In the genomic region with DNA sequence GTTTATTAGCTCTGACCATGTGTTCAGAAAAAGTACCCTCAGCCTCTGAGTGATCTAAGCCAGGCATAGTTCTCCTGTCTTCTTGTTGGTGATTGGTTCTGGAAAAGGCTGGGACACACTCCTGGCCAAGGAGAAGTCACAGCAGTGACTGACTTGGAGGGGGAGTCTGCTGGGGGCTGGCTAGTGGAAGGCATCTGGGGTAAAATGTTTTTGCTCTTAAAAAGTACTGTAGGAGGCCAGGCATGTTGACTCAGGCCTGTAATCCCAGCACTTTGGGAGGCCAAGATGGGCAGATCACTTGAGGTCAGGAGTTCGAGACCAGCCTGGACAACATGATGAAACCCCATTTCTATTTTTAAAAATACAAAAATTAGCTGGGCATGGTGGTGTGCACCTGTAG, we compare ENCODE assay signal across 19 cellular contexts. TPM values are rescaled to one million over a fixed set of nuclear protein-coding genes. Genes with fewer than 3 reads are reported as not detected.
DNase-seq lines count a peak whose midpoint lies in the region; ATAC-seq and TF ChIP-seq lines count a peak whose summit lies in the region.
"Had no signal": no experiment of that assay in that cellular context is flagged by ENCODE, and none has a peak within 500 bp of the region (broad histone marks: within the 10 kb centered on the region; RNA-seq: fewer than 3 reads in every experiment).

No MANE protein-coding gene starts in this region.

- peak overlapping the region; percentile 83 for H3K9ac ChIP-seq in MM.1S (ENCODE audit: low read length)

- peak overlapping the region; percentile 75 for H3K27ac ChIP-seq in CD4-positive, alpha-beta memory T cell (ENCODE audit: low read depth, low read length)
- H3K27ac ChIP-seq in MM.1S (ENCODE audit: low read length) (peak overlapping the region; percentile 93), skin epidermis (peak overlapping the region in 13 of 21 experiments; percentile 12 to 87 (median 60))
- H3K27ac ChIP-seq: hepatocyte had no signal

- no peak for ATAC-seq in activated naive CD8-positive, alpha-beta T cell treated with anti-CD3 and anti-CD28 coated beads, Interleukin-2, amount 10 ng/mL, durations not matched to agents 7 days and 5 days (ENCODE audit: low read depth)
- ATAC-seq in HG03354 (IDR thresholded peaks at IDR 0.05; ENCODE audit: poor library complexity, severe bottlenecking, unreplicated experiment) (no peak), HG03432 (IDR thresholded peaks at IDR 0.05; ENCODE audit: unreplicated experiment) (no peak)
- ATAC-seq: GM23338 had no signal

- H3K36me3 Mint-ChIP-seq in CD4-positive, alpha-beta memory T cell: peaks cover 0 to 4% of the 10 kb centered on the region in 2 donors
- peaks cover 6% of the 10 kb centered on the region for H3K36me3 Mint-ChIP-seq in activated naive CD8-positive, alpha-beta T cell treated with anti-CD3 and anti-CD28 coated beads, Interleukin-2, amount 10 ng/mL, durations not matched to agents 7 days and 5 days

- peaks cover 90% of the 10 kb centered on the region for H3K4me1 ChIP-seq in CD4-positive, alpha-beta memory T cell (ENCODE audit: insufficient read depth, low read length)
- H3K4me1 ChIP-seq in MM.1S (ENCODE audit: low read length): peaks cover 43% of the 10 kb centered on the region

- H3K4me2 ChIP-seq in MM.1S (ENCODE audit: low read depth, low read length): peak overlapping the region; percentile 62
- H3K4me2 ChIP-seq: GM23338, hepatocyte had no signal

- no peak overlapping the region for H2AFZ ChIP-seq in MM.1S (ENCODE audit: low read length)
- H2AFZ ChIP-seq: GM23338, hepatocyte had no signal

- peaks cover 0 to 4% of the 10 kb centered on the region in 2 donors for H3K9me3 ChIP-seq in CD4-positive, alpha-beta memory T cell (ENCODE audit: control insufficient read depth in 1 of 2, low read length in 2 of 2)
- H3K9me3 ChIP-seq in MM.1S (replicated peaks; ENCODE audit: insufficient read depth, low read length): no peaks in the 10 kb centered on the region
- H3K9me3 ChIP-seq: upper lobe of left lung had no signal

- H3K4me3 Mint-ChIP-seq in CD4-positive, alpha-beta memory T cell: peak overlapping the region; percentile 33 to 85 (median 69)
- peak overlapping the region; percentile 81 for H3K4me3 Mint-ChIP-seq in activated naive CD8-positive, alpha-beta T cell treated with anti-CD3 and anti-CD28 coated beads, Interleukin-2, amount 10 ng/mL, durations not matched to agents 7 days and 5 days
- H3K4me3 Mint-ChIP-seq: GM23338 had no signal

- POLR2A ChIA-PET in CD4-positive, alpha-beta memory T cell (lab: Charles Lee; ENCODE audit: partially characterized antibody): interaction anchor here (0.6 to 2.9 kb wide), 22 partner anchors 10 to 210 kb away, joined by 3 to 27 read pairs (median 7); partner anchors contain the start of genes FXYD5, FXYD7 and USF2
- POLR2A ChIA-PET in activated naive CD8-positive, alpha-beta T cell treated with anti-CD3 and anti-CD28 coated beads, Interleukin-2, amount 10 ng/mL, durations not matched to agents 7 days and 5 days (lab: Charles Lee): interaction anchor here (0.9 to 3.3 kb wide), 7 partner anchors 13 to 65 kb away, joined by 3 to 26 read pairs (median 3); partner anchors contain the start of gene FXYD5

- H3K27ac Mint-ChIP-seq in CD4-positive, alpha-beta memory T cell: peak overlapping the region; percentile 93 to 100 (median 99)
- H3K27ac Mint-ChIP-seq in activated naive CD8-positive, alpha-beta T cell treated with anti-CD3 and anti-CD28 coated beads, Interleukin-2, amount 10 ng/mL, durations not matched to agents 7 days and 5 days: peak overlapping the region; percentile 97
- H3K27ac Mint-ChIP-seq: GM23338 had no signal

- H3K9me2 ChIP-seq in MM.1S (replicated peaks; ENCODE audit: insufficient read depth, low read length): no peaks in the 10 kb centered on the region

- peaks cover 31% of the 10 kb centered on the region for H3F3A ChIP-seq in MM.1S (ENCODE audit: insufficient read depth, low read length)

- peaks cover 0 to 8% (median 2%) of the 10 kb centered on the region in 8 donors for H3K9me3 Mint-ChIP-seq in CD4-positive, alpha-beta memory T cell
- peaks cover 3% of the 10 kb centered on the region for H3K9me3 Mint-ChIP-seq in activated naive CD8-positive, alpha-beta T cell treated with anti-CD3 and anti-CD28 coated beads, Interleukin-2, amount 10 ng/mL, durations not matched to agents 7 days and 5 days

- no peaks in the 10 kb centered on the region for H4K20me1 ChIP-seq in MM.1S (ENCODE audit: insufficient read depth, low read length)

- TF ChIP-seq CTCF in MM.1S (IDR thresholded peaks at IDR 0.05; ENCODE audit: low read length): no peak

- intact Hi-C loops in CD4-positive, alpha-beta memory T cell (cut with micrococcal nuclease): loop anchor here (1.0 to 5.0 kb wide), 2 partner anchors 7 to 35 kb away; no protein-coding TSS in a partner anchor

- H3K27me3 ChIP-seq in CD4-positive, alpha-beta memory T cell (ENCODE audit: insufficient read depth, low read length): no peaks in the 10 kb centered on the region
- H3K27me3 ChIP-seq in MM.1S (replicated peaks; ENCODE audit: insufficient read depth, low read length): no peaks in the 10 kb centered on the region
- H3K27me3 ChIP-seq: hepatocyte, upper lobe of left lung had no signal

- H3K79me2 ChIP-seq in MM.1S (ENCODE audit: low read length): no peaks in the 10 kb centered on the region
- H3K79me2 ChIP-seq: hepatocyte had no signal

- peak overlapping the region in 1 of 2 donors; percentile 21 for H3K4me3 ChIP-seq in CD4-positive, alpha-beta memory T cell (ENCODE audit: low read length in 2 of 2)
- H3K4me3 ChIP-seq in MM.1S (ENCODE audit: low read length) (peak overlapping the region; percentile 46), skin epidermis (no peak overlapping the region)
- H3K4me3 ChIP-seq: GM23338, hepatocyte, upper lobe of left lung had no signal

- CTCF ChIA-PET in CD4-positive, alpha-beta memory T cell (lab: Charles Lee; ENCODE audit: partially characterized antibody): interaction anchor here (1.3 to 2.9 kb wide), 5 partner anchors 9 to 53 kb away, joined by 3 to 10 read pairs (median 6); partner anchors contain the start of gene FXYD5

- H3K4me1 Mint-ChIP-seq in CD4-positive, alpha-beta memory T cell: peaks cover 57 to 88% (median 68%) of the 10 kb centered on the region in 4 donors
- peaks cover 69% of the 10 kb centered on the region for H3K4me1 Mint-ChIP-seq in activated naive CD8-positive, alpha-beta T cell treated with anti-CD3 and anti-CD28 coated beads, Interleukin-2, amount 10 ng/mL, durations not matched to agents 7 days and 5 days

- no peaks in the 10 kb centered on the region for H3K27me3 Mint-ChIP-seq in CD4-positive, alpha-beta memory T cell
- H3K27me3 Mint-ChIP-seq in activated naive CD8-positive, alpha-beta T cell treated with anti-CD3 and anti-CD28 coated beads, Interleukin-2, amount 10 ng/mL, durations not matched to agents 7 days and 5 days: no peaks in the 10 kb centered on the region

- H3K36me3 ChIP-seq in CD4-positive, alpha-beta memory T cell (ENCODE audit: insufficient read depth, low read length): no peaks in the 10 kb centered on the region
- no peaks in the 10 kb centered on the region for H3K36me3 ChIP-seq in MM.1S (replicated peaks; ENCODE audit: insufficient read depth, low read length)
- H3K36me3 ChIP-seq: upper lobe of left lung had no signal

- no peak for DNase-seq in CD4-positive, alpha-beta memory T cell
- DNase-seq in MM.1S (no peak), NCI-H1930 (lab: John Stamatoyannopoulos, UW) (no peak)
- DNase-seq in activated naive CD8-positive, alpha-beta T cell treated with anti-CD3 and anti-CD28 coated beads, Interleukin-2, amount 10 ng/mL, durations not matched to agents 7 days and 5 days: no peak
- DNase-seq: C1 segment of cervical spinal cord, dermis blood vessel endothelial cell, left colon, NCI-H1694 treated with DMSO at 0.1 percent for 48 hours, NCI-H748 treated with DMSO at 0.1 percent for 48 hours, upper lobe of left lung had no signal

RNA-seq across cellular contexts. Expression of gene FAM187B, which starts 21.7 kb away (rescaled TPM):
- not detected for total RNA-seq in CD4-positive, alpha-beta memory T cell
- polyA plus RNA-seq in CD4-positive, alpha-beta memory T cell: not detected
- not detected for total RNA-seq in activated naive CD8-positive, alpha-beta T cell treated with anti-CD3 and anti-CD28 coated beads, Interleukin-2, amount 10 ng/mL, durations not matched to agents 7 days and 5 days
- total RNA-seq: dermis blood vessel endothelial cell, fibroblast of lung, GM23338, hepatocyte, left colon, LHCN-M2, myocyte, pulmonary artery endothelial cell, upper lobe of left lung had no signal
- polyA plus RNA-seq: fibroblast of lung, hepatocyte had no signal

RNA-seq across cellular contexts. Expression of gene LSR, which starts 41.9 kb away (rescaled TPM):
- 10 to 100 TPM; 45.8 to 48.9 TPM for total RNA-seq in CD4-positive, alpha-beta memory T cell
- polyA plus RNA-seq in CD4-positive, alpha-beta memory T cell: 10 to 100 TPM; 76.1 to 91.6 TPM
- 10 to 100 TPM; 33.2 to 36.3 TPM for total RNA-seq in activated naive CD8-positive, alpha-beta T cell treated with anti-CD3 and anti-CD28 coated beads, Interleukin-2, amount 10 ng/mL, durations not matched to agents 7 days and 5 days

RNA-seq across cellular contexts. Expression of gene FXYD5, which starts 52.3 kb away (rescaled TPM):
- 100 to 1,000 TPM; 473 to 484 TPM for total RNA-seq in CD4-positive, alpha-beta memory T cell
- polyA plus RNA-seq in CD4-positive, alpha-beta memory T cell: 100 to 1,000 TPM; 452 to 833 TPM
- 100 to 1,000 TPM; 353 to 360 TPM for total RNA-seq in activated naive CD8-positive, alpha-beta T cell treated with anti-CD3 and anti-CD28 coated beads, Interleukin-2, amount 10 ng/mL, durations not matched to agents 7 days and 5 days
